ENCODE assay signal across 33 cellular contexts in genomic region chr4:3347871-3348270, GRCh38.
"Had no signal": no experiment of that assay in that cellular context is flagged by ENCODE, and none has a peak within 500 bp of the region (broad histone marks: within the 10 kb centered on the region; RNA-seq: fewer than 3 reads in every experiment).

No MANE protein-coding gene starts in this region.

- H3K9me3 Mint-ChIP-seq: activated CD8-positive, alpha-beta T cell treated with anti-CD3 and anti-CD28 coated beads for 36 hours had no signal

- H3K4me3 ChIP-seq: adrenal gland, body of pancreas, breast epithelium had no signal

- DNase-seq: activated B cell treated with CpG ODN at 0.5 μM for 24 hours; activated CD4-positive, alpha-beta memory T cell treated with anti-CD3 and anti-CD28 coated beads for 36 hours; activated CD4-positive, alpha-beta T cell treated with anti-CD3 and anti-CD28 coated beads for 4 hours; activated CD4-positive, alpha-beta T cell treated with anti-CD3 and anti-CD28 coated beads, Interleukin-2, amount 50 U/mL, for 1 hour; activated CD4-positive, alpha-beta T cell treated with anti-CD3 and anti-CD28 coated beads, Interleukin-2, amount 50 U/mL, for 4 hours; activated CD4-positive, CD25-positive, alpha-beta regulatory T cell treated with anti-CD3 and anti-CD28 coated beads, Interleukin-2, amount 50 U/mL, for 72 hours; activated CD8-positive, alpha-beta T cell treated with anti-CD3 and anti-CD28 coated beads for 36 hours; activated effector memory CD4-positive, alpha-beta T cell treated with Interleukin-2 at 50 U/mL for 16 hours; activated gamma-delta T cell treated with Interleukin-2 at 50 U/mL for 16 hours; activated naive CD4-positive, alpha-beta T cell; activated naive CD4-positive, alpha-beta T cell treated with anti-CD3 and anti-CD28 coated beads for 36 hours; activated naive CD4-positive, alpha-beta T cell treated with anti-CD3 and anti-CD28 coated beads, Interleukin-2, amount 50 U/mL, for 16 hours; activated naive CD8-positive, alpha-beta T cell treated with anti-CD3 and anti-CD28 coated beads for 36 hours; activated T-cell treated with anti-CD3 and anti-CD28 coated beads, Interleukin-2, amount 50 U/mL, for 24 hours; activated T-cell treated with anti-CD3 and anti-CD28 coated beads, Interleukin-2, amount 50 U/mL, for 48 hours; amniotic stem cell; aorta; brain microvascular endothelial cell; central memory CD4-positive, alpha-beta T cell; T-helper 1 cell; T-helper 2 cell; T-helper 9 cell had no signal

- H3K9me3 ChIP-seq: adrenal gland, body of pancreas, breast epithelium had no signal

- H3K36me3 Mint-ChIP-seq: activated CD8-positive, alpha-beta memory T cell treated with anti-CD3 and anti-CD28 coated beads, Interleukin-2, amount 10 ng/mL, durations not matched to agents 7 days and 5 days; activated naive CD8-positive, alpha-beta T cell treated with anti-CD3 and anti-CD28 coated beads for 36 hours had no signal

- FAIRE-seq: TTC549 had no signal

- ATAC-seq: activated CD8-positive, alpha-beta memory T cell treated with anti-CD3 and anti-CD28 coated beads, Interleukin-2, amount 10 ng/mL, durations not matched to agents 7 days and 5 days; activated CD8-positive, alpha-beta T cell treated with anti-CD3 and anti-CD28 coated beads for 36 hours; activated naive CD4-positive, alpha-beta T cell treated with anti-CD3 and anti-CD28 coated beads, Interleukin-2, amount 50 U/mL, for 72 hours had no signal

- H3K4me3 Mint-ChIP-seq: activated B cell treated with CpG ODN at 0.5 μM for 24 hours; activated CD4-positive, alpha-beta memory T cell treated with anti-CD3 and anti-CD28 coated beads for 36 hours; activated CD4-positive, alpha-beta T cell treated with anti-CD3 and anti-CD28 coated beads, Interleukin-2, amount 10 ng/mL, durations not matched to agents 24 days and 14 days; activated CD8-positive, alpha-beta memory T cell treated with anti-CD3 and anti-CD28 coated beads, Interleukin-2, amount 10 ng/mL, durations not matched to agents 7 days and 5 days; activated CD8-positive, alpha-beta T cell treated with anti-CD3 and anti-CD28 coated beads for 36 hours; activated naive CD4-positive, alpha-beta T cell treated with anti-CD3 and anti-CD28 coated beads for 36 hours; activated naive CD8-positive, alpha-beta T cell treated with anti-CD3 and anti-CD28 coated beads for 36 hours; activated T-cell treated with anti-CD3 and anti-CD28 coated beads, Interleukin-2, amount 50 U/mL, for 24 hours; T-helper 1 cell treated with Interleukin-12 subunit alpha and Interleukin-12 subunit beta and Interleukin-4 antibody, amounts not matched to agents 30 μg/mL and 1 μg/mL, for 36 hours; T-helper 2 cell treated with Interferon-gamma antibody and Interleukin-4, amounts not matched to agents 5 μg/mL and 100 μg/mL, for 36 hours had no signal

- H3K27ac Mint-ChIP-seq: activated B cell treated with CpG ODN at 0.5 μM for 24 hours; activated CD4-positive, alpha-beta memory T cell treated with anti-CD3 and anti-CD28 coated beads for 36 hours; activated CD4-positive, alpha-beta T cell treated with anti-CD3 and anti-CD28 coated beads, Interleukin-2, amount 10 ng/mL, durations not matched to agents 24 days and 14 days; activated CD8-positive, alpha-beta memory T cell treated with anti-CD3 and anti-CD28 coated beads, Interleukin-2, amount 10 ng/mL, durations not matched to agents 7 days and 5 days; activated CD8-positive, alpha-beta T cell treated with anti-CD3 and anti-CD28 coated beads for 36 hours; activated naive CD4-positive, alpha-beta T cell treated with anti-CD3 and anti-CD28 coated beads for 36 hours; activated naive CD4-positive, alpha-beta T cell treated with anti-CD3 and anti-CD28 coated beads, Interleukin-2, amount 50 U/mL, for 72 hours; activated naive CD8-positive, alpha-beta T cell treated with anti-CD3 and anti-CD28 coated beads for 36 hours; activated T-cell treated with anti-CD3 and anti-CD28 coated beads, Interleukin-2, amount 50 U/mL, for 24 hours; activated T-helper 2 cell treated with anti-CD3 and anti-CD28 coated beads, Interferon-gamma antibody, Interleukin-2, Interleukin-4, amounts not matched to agents 10 μg/mL and 5 μg/mL and 100 μg/mL, durations not matched to agents 14 hours and 24 hours and 36 hours; T-helper 1 cell treated with Interleukin-12 subunit alpha and Interleukin-12 subunit beta and Interleukin-4 antibody, amounts not matched to agents 30 μg/mL and 1 μg/mL, for 36 hours; T-helper 2 cell treated with Interferon-gamma antibody and Interleukin-4, amounts not matched to agents 5 μg/mL and 100 μg/mL, for 36 hours had no signal

- H3K27me3 ChIP-seq: adrenal gland, body of pancreas, brain microvascular endothelial cell, breast epithelium had no signal

- H3K27me3 Mint-ChIP-seq: activated B cell treated with CpG ODN at 0.5 μM for 24 hours; activated CD4-positive, alpha-beta memory T cell treated with anti-CD3 and anti-CD28 coated beads for 36 hours; activated CD8-positive, alpha-beta T cell treated with anti-CD3 and anti-CD28 coated beads for 36 hours; activated T-cell treated with anti-CD3 and anti-CD28 coated beads, Interleukin-2, amount 50 U/mL, for 24 hours had no signal

- H3K27ac ChIP-seq: adrenal gland, body of pancreas, brain microvascular endothelial cell, breast epithelium, VCaP had no signal

- H3K36me3 ChIP-seq: brain microvascular endothelial cell, breast epithelium had no signal
